8 cellular contexts compared by ENCODE assay signal in genomic region chr1:54475357-54476230, GRCh38.
DNase-seq lines count a peak whose midpoint lies in the region; ATAC-seq and TF ChIP-seq lines count a peak whose summit lies in the region.

No MANE protein-coding gene starts in this region.

- WGBS in stomach, 5 donors: 20 to 44% (median 32%) methylated on average over 13 to 27 of the region's 27 CpGs

- H3K4me1 Mint-ChIP-seq in activated T-cell treated with anti-CD3 and anti-CD28 coated beads, Interleukin-2, amount 50 U/mL, for 4 hours (ENCODE audit: low read depth): peaks cover 56% of the 10 kb centered on the region

- intact Hi-C loops in stomach (cut with DNase I; ENCODE audit: low total_unique reads): no loop called here

- H3K27me3 ChIP-seq in iPS-20b (ENCODE audit: insufficient read depth, low read length): peaks cover 59% of the 10 kb centered on the region
- peaks cover 0 to 23% (median 6%) of the 10 kb centered on the region in 3 donors for H3K27me3 ChIP-seq in stomach

- ATAC-seq in activated T-cell treated with anti-CD3 and anti-CD28 coated beads, Interleukin-2, amount 50 U/mL, for 4 hours: peak; percentile 49 to 50
- no peak for ATAC-seq in HG02642 (IDR thresholded peaks at IDR 0.05; ENCODE audit: poor library complexity, unreplicated experiment)
- no peak for ATAC-seq in HG03045 (IDR thresholded peaks at IDR 0.05; ENCODE audit: unreplicated experiment)

- no peaks in the 10 kb centered on the region for H3K36me3 Mint-ChIP-seq in activated T-cell treated with anti-CD3 and anti-CD28 coated beads, Interleukin-2, amount 50 U/mL, for 4 hours (ENCODE audit: insufficient read depth)

- no peaks in the 10 kb centered on the region for H3K27me3 Mint-ChIP-seq in activated T-cell treated with anti-CD3 and anti-CD28 coated beads, Interleukin-2, amount 50 U/mL, for 4 hours (ENCODE audit: low read depth)

- peak overlapping the region; percentile 70 for H3K4me3 Mint-ChIP-seq in activated T-cell treated with anti-CD3 and anti-CD28 coated beads, Interleukin-2, amount 50 U/mL, for 4 hours

- no peak for TF ChIP-seq EP300 in stomach (IDR thresholded peaks at IDR 0.05)

- DNase-seq in NCI-H1417 (lab: John Stamatoyannopoulos, UW): peak in 2 of 3 experiments; percentile 61 to 76
- DNase-seq in NCI-H1417 treated with DMSO at 0.1 percent for 48 hours (lab: John Stamatoyannopoulos, UW): no peak
- no peak for DNase-seq in activated T-cell treated with anti-CD3 and anti-CD28 coated beads, Interleukin-2, amount 50 U/mL, for 4 hours
- no peak for DNase-seq in stomach
- no peak for DNase-seq in NCI-H1436 (lab: John Stamatoyannopoulos, UW)

- H3K4me3 ChIP-seq in iPS-20b (ENCODE audit: low read length): peak overlapping the region; percentile 57
- peak overlapping the region; percentile 42 to 55 (median 52) for H3K4me3 ChIP-seq in stomach

- TF ChIP-seq CTCF in stomach (IDR thresholded peaks at IDR 0.05): no peak

- H3K27ac ChIP-seq in iPS-20b (ENCODE audit: low read length): no peak overlapping the region
- H3K27ac ChIP-seq in stomach: peak overlapping the region in 2 of 5 donors; percentile 1 to 62

- H3K9me3 ChIP-seq in iPS-20b (ENCODE audit: insufficient read depth, low read depth, low read length) (no peaks in the 10 kb centered on the region), stomach (no peaks in the 10 kb centered on the region)

- H3K9ac ChIP-seq in iPS-20b (ENCODE audit: low read depth, low read length): peak overlapping the region; percentile 36; the same call in 1 of the 2 replicates

- H3K4me1 ChIP-seq in iPS-20b (ENCODE audit: insufficient read depth, low read length): peaks cover 40% of the 10 kb centered on the region; the same call in 1 of the 2 replicates
- H3K4me1 ChIP-seq in stomach: peaks cover 17 to 27% (median 22%) of the 10 kb centered on the region in 4 donors

- H3K36me3 ChIP-seq in iPS-20b (ENCODE audit: insufficient read depth, low read depth, low read length) (no peaks in the 10 kb centered on the region), stomach (no peaks in the 10 kb centered on the region)

- H3K9me3 Mint-ChIP-seq in activated T-cell treated with anti-CD3 and anti-CD28 coated beads, Interleukin-2, amount 50 U/mL, for 4 hours: no peaks in the 10 kb centered on the region

- no peak for TF ChIP-seq POLR2A in stomach (IDR thresholded peaks at IDR 0.05)

Comparison
In these comparisons a context has a peak if more than half of its experiments do, and no peak if none do; other contexts are left out.
1. DNase-seq: peak in NCI-H1417 (2 of 3); none in NCI-H1417 treated with DMSO at 0.1 percent for 48 hours (single experiment), activated T-cell treated with anti-CD3 and anti-CD28 coated beads, Interleukin-2, amount 50 U/mL, for 4 hours (single experiment), stomach (single experiment) and NCI-H1436 (single experiment).
2. ATAC-seq: peak in activated T-cell treated with anti-CD3 and anti-CD28 coated beads, Interleukin-2, amount 50 U/mL, for 4 hours (2 of 2); none in HG02642 (single experiment) and HG03045 (single experiment).